1 cellular context compared by ENCODE assay signal in the genomic region with DNA sequence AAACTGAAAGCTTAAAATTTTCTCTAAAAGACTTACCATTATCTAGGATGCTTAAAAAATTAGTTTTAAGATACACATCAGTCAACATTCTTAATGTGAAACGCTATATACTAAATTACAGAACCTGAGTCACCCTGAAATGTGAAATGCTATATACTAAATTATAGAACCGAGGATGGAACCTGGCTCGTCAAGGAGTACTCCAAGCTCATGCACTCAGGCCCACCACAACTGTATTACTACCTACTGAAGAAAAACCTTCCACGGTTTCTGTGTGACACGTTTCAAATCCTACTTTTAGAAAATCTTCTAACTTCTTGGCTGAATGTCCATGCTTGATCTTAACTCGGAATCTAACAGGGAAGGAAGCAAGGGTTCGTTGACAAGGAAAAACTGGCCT.
TF ChIP-seq lines count a peak whose summit lies in the region.

No MANE protein-coding gene starts in this region.

TF ChIP-seq in GM23338, 12 proteins besides CTCF, POLR2A, EP300 and RAD21 (continued from another document):
- TF ChIP-seq, protein P1, sequence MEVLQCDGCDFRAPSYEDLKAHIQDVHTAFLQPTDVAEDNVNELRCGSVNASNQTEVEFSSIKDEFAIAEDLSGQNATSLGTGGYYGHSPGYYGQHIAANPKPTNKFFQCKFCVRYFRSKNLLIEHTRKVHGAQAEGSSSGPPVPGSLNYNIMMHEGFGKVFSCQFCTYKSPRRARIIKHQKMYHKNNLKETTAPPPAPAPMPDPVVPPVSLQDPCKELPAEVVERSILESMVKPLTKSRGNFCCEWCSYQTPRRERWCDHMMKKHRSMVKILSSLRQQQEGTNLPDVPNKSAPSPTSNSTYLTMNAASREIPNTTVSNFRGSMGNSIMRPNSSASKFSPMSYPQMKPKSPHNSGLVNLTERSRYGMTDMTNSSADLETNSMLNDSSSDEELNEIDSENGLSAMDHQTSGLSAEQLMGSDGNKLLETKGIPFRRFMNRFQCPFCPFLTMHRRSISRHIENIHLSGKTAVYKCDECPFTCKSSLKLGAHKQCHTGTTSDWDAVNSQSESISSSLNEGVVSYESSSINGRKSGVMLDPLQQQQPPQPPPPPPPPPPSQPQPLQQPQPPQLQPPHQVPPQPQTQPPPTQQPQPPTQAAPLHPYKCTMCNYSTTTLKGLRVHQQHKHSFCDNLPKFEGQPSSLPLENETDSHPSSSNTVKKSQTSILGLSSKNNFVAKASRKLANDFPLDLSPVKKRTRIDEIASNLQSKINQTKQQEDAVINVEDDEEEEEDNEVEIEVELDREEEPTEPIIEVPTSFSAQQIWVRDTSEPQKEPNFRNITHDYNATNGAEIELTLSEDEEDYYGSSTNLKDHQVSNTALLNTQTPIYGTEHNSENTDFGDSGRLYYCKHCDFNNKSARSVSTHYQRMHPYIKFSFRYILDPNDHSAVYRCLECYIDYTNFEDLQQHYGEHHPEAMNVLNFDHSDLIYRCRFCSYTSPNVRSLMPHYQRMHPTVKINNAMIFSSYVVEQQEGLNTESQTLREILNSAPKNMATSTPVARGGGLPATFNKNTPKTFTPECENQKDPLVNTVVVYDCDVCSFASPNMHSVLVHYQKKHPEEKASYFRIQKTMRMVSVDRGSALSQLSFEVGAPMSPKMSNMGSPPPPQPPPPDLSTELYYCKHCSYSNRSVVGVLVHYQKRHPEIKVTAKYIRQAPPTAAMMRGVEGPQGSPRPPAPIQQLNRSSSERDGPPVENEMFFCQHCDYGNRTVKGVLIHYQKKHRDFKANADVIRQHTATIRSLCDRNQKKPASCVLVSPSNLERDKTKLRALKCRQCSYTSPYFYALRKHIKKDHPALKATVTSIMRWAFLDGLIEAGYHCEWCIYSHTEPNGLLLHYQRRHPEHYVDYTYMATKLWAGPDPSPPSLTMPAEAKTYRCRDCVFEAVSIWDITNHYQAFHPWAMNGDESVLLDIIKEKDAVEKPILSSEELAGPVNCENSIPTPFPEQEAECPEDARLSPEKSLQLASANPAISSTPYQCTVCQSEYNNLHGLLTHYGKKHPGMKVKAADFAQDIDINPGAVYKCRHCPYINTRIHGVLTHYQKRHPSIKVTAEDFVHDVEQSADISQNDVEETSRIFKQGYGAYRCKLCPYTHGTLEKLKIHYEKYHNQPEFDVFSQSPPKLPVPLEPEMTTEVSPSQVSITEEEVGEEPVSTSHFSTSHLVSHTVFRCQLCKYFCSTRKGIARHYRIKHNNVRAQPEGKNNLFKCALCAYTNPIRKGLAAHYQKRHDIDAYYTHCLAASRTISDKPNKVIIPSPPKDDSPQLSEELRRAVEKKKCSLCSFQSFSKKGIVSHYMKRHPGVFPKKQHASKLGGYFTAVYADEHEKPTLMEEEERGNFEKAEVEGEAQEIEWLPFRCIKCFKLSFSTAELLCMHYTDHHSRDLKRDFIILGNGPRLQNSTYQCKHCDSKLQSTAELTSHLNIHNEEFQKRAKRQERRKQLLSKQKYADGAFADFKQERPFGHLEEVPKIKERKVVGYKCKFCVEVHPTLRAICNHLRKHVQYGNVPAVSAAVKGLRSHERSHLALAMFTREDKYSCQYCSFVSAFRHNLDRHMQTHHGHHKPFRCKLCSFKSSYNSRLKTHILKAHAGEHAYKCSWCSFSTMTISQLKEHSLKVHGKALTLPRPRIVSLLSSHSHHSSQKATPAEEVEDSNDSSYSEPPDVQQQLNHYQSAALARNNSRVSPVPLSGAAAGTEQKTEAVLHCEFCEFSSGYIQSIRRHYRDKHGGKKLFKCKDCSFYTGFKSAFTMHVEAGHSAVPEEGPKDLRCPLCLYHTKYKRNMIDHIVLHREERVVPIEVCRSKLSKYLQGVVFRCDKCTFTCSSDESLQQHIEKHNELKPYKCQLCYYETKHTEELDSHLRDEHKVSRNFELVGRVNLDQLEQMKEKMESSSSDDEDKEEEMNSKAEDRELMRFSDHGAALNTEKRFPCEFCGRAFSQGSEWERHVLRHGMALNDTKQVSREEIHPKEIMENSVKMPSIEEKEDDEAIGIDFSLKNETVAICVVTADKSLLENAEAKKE (CRISPR knock-in tag; IDR thresholded peaks at IDR 0.05): no peak
- TF ChIP-seq CREB1 (CRISPR knock-in tag; IDR thresholded peaks at IDR 0.05; ENCODE audit: low read depth) (no peak), EZH2 (IDR thresholded peaks at IDR 0.05; ENCODE audit: low read depth, unreplicated experiment) (no peak), NANOG (IDR thresholded peaks at IDR 0.05; ENCODE audit: borderline replicate concordance) (no peak), JUNB (IDR thresholded peaks at IDR 0.05; ENCODE audit: unreplicated experiment) (no peak), ZNF114 (CRISPR knock-in tag; IDR thresholded peaks at IDR 0.05) (no peak), EZH2phosphoT487 (IDR thresholded peaks at IDR 0.05; ENCODE audit: unreplicated experiment) (no peak), POLR2AphosphoS5 (IDR thresholded peaks at IDR 0.05; ENCODE audit: low read depth) (no peak)
- TF ChIP-seq, protein P2, sequence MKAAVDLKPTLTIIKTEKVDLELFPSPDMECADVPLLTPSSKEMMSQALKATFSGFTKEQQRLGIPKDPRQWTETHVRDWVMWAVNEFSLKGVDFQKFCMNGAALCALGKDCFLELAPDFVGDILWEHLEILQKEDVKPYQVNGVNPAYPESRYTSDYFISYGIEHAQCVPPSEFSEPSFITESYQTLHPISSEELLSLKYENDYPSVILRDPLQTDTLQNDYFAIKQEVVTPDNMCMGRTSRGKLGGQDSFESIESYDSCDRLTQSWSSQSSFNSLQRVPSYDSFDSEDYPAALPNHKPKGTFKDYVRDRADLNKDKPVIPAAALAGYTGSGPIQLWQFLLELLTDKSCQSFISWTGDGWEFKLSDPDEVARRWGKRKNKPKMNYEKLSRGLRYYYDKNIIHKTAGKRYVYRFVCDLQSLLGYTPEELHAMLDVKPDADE (IDR thresholded peaks at IDR 0.05): no peak
